Comparison of ENCODE assay signal across 27 cellular contexts in genomic region chr1:26571381-26571780, GRCh38.
"Had no signal": no experiment of that assay in that cellular context is flagged by ENCODE, and none has a peak within 500 bp of the region (broad histone marks: within the 10 kb centered on the region; RNA-seq: fewer than 3 reads in every experiment).

No MANE protein-coding gene starts in this region.

- H3K4me3 Mint-ChIP-seq: effector memory CD8-positive, alpha-beta T cell; immature natural killer cell; naive thymus-derived CD8-positive, alpha-beta T cell; nephron progenitor cell; type B pancreatic cell had no signal

- H2AFZ ChIP-seq: parathyroid adenoma had no signal

- H3K9me3 Mint-ChIP-seq: effector memory CD8-positive, alpha-beta T cell; immature natural killer cell; naive thymus-derived CD8-positive, alpha-beta T cell; type B pancreatic cell had no signal

- DNase-seq: cortex of kidney; effector memory CD8-positive, alpha-beta T cell; erythroblast; esophagus squamous epithelium; foreskin melanocyte; hypothalamus; immature natural killer cell; islet precursor cell; left ventricle myocardium superior; lower lobe of right lung; naive thymus-derived CD8-positive, alpha-beta T cell; nephron progenitor cell; stimulated activated CD4-positive, alpha-beta T cell treated with anti-CD3 and anti-CD28 coated beads, Interleukin-12 subunit alpha, Interleukin-12 subunit beta, amount 100 ng/mL, for 4 hours; stimulated activated CD4-positive, alpha-beta T cell treated with anti-CD3 and anti-CD28 coated beads, Interleukin-1b, Interleukin-23, amount 100 ng/mL, for 48 hours; stimulated activated CD4-positive, alpha-beta T cell treated with anti-CD3 and anti-CD28 coated beads, Interleukin-4, amount 100 ng/mL, for 1 hour; stimulated activated CD8-positive, alpha-beta memory T cell treated with anti-CD3 and anti-CD28 coated beads, Interleukin-4, amount 100 ng/mL, for 48 hours; stimulated activated naive CD4-positive, alpha-beta T cell treated with Interleukin-2 at 50 U/mL for 16 hours; stomach; testis; tibial artery had no signal

- H3K27ac ChIP-seq: esophagus squamous epithelium, lower lobe of right lung, parathyroid adenoma, prostate gland, right atrium auricular region, stomach, testis, tibial artery had no signal

- H3K36me3 ChIP-seq: right atrium auricular region had no signal

- H3K4me2 ChIP-seq: smooth muscle cell had no signal

- H3K36me3 Mint-ChIP-seq: type B pancreatic cell had no signal

- H3K27ac Mint-ChIP-seq: effector memory CD8-positive, alpha-beta T cell; nephron progenitor cell; type B pancreatic cell had no signal

- H3K27me3 ChIP-seq: esophagus squamous epithelium, right atrium auricular region, stomach, testis, tibial artery had no signal

- H3K4me1 ChIP-seq: lower lobe of right lung, parathyroid adenoma, prostate gland, tibial artery had no signal

- H3K4me3 ChIP-seq: esophagus squamous epithelium, lower lobe of right lung, prostate gland, right atrium auricular region, smooth muscle cell, stomach, testis, tibial artery had no signal

- H3K9me3 ChIP-seq: esophagus squamous epithelium, lower lobe of right lung, prostate gland, right atrium auricular region, stomach, testis, tibial artery had no signal

- FAIRE-seq: endometrium had no signal

- H3K9ac ChIP-seq: parathyroid adenoma had no signal

- ATAC-seq: effector memory CD8-positive, alpha-beta T cell; left ventricle myocardium superior; lower lobe of right lung; naive thymus-derived CD8-positive, alpha-beta T cell; sciatic nerve had no signal

- H3K79me2 ChIP-seq: parathyroid adenoma had no signal

- H3K27me3 Mint-ChIP-seq: effector memory CD8-positive, alpha-beta T cell; naive thymus-derived CD8-positive, alpha-beta T cell; type B pancreatic cell had no signal
